Comparison of ENCODE assay signal across 3 cellular contexts in the genomic region with DNA sequence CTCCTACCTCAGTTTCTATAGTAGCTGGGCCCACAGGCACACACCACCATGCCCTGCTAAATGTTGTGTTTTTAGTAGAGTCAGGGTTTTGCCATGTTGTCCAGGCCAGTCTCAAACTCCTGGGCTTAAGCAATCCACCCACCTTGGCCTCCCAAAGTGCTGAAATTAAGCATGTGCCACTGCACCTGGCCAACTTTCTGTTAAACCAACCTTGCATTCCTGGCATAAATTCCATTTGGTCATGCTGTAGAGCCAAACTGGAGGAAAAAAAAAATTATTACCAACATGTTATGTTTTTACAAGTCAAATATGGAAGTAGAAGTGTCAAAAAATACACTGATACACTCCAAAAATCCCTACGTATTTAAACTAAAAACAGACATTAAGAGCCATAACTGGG.
TF ChIP-seq lines count a peak whose summit lies in the region.

No MANE protein-coding gene starts in this region.

TF ChIP-seq in HCT116, 20 proteins besides CTCF, POLR2A, EP300 and RAD21:
- TF ChIP-seq ZFX (IDR thresholded peaks at IDR 0.05), result no peak
- TF ChIP-seq, protein P1, sequence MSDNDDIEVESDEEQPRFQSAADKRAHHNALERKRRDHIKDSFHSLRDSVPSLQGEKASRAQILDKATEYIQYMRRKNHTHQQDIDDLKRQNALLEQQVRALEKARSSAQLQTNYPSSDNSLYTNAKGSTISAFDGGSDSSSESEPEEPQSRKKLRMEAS (IDR thresholded peaks at IDR 0.05), result peak; percentile 17; the same call in 1 of the 2 replicates
TF ChIP-seq in HCT116: peak in this region for 1.

TF ChIP-seq in H1, 55 proteins besides CTCF, POLR2A, EP300 and RAD21:
- TF ChIP-seq KDM4A (IDR thresholded peaks at IDR 0.05; ENCODE audit: low read depth, low read length, severe bottlenecking), result no peak
- TF ChIP-seq, protein P1 (IDR thresholded peaks at IDR 0.05), result peak; percentile 35; the same call in 1 of the 2 replicates
- no peak for TF ChIP-seq KDM5A (IDR thresholded peaks at IDR 0.05; ENCODE audit: low read length)
- TF ChIP-seq, protein P2, sequence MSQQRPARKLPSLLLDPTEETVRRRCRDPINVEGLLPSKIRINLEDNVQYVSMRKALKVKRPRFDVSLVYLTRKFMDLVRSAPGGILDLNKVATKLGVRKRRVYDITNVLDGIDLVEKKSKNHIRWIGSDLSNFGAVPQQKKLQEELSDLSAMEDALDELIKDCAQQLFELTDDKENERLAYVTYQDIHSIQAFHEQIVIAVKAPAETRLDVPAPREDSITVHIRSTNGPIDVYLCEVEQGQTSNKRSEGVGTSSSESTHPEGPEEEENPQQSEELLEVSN (IDR thresholded peaks at IDR 0.05), result peak; percentile 33; the same call in 1 of the 2 replicates

TF ChIP-seq in liver, 16 proteins besides CTCF, POLR2A, EP300 and RAD21:
- TF ChIP-seq RXRA (IDR thresholded peaks at IDR 0.05) (no peak), JUND (IDR thresholded peaks at IDR 0.05) (no peak), HNF4G (IDR thresholded peaks at IDR 0.05) (no peak)
- TF ChIP-seq, protein P3, sequence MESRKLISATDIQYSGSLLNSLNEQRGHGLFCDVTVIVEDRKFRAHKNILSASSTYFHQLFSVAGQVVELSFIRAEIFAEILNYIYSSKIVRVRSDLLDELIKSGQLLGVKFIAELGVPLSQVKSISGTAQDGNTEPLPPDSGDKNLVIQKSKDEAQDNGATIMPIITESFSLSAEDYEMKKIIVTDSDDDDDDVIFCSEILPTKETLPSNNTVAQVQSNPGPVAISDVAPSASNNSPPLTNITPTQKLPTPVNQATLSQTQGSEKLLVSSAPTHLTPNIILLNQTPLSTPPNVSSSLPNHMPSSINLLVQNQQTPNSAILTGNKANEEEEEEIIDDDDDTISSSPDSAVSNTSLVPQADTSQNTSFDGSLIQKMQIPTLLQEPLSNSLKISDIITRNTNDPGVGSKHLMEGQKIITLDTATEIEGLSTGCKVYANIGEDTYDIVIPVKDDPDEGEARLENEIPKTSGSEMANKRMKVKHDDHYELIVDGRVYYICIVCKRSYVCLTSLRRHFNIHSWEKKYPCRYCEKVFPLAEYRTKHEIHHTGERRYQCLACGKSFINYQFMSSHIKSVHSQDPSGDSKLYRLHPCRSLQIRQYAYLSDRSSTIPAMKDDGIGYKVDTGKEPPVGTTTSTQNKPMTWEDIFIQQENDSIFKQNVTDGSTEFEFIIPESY (IDR thresholded peaks at IDR 0.05), result no peak
